ENCODE assay signal across 12 cellular contexts in the genomic region with DNA sequence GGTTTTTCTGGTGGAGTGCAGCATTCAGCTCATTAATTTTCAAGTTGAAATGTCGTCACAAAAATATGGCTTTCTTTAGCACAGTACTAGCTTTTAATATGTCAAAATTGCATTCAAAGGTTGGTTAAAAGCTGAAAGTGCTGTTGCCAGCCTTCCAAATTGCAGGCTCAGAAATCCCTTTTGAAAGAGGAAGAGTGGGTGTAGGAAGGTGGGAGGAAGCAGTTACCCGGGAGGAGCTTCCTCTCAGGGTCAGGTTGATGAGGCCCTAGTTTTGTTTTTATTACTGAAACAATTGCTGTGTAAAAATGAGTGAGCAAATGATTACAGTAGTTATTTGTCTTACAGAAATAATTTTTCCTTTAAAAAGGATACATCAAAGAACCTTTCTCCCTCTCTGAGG. TPM values are rescaled to one million over a fixed set of nuclear protein-coding genes. Genes with fewer than 3 reads are reported as not detected.
A peak's percentile ranks its signal among the peaks of the same experiment; 100 is the strongest.
DNase-seq lines count a peak whose midpoint lies in the region; ATAC-seq and TF ChIP-seq lines count a peak whose summit lies in the region.
"Had no signal": no experiment of that assay in that cellular context is flagged by ENCODE, and none has a peak within 500 bp of the region (broad histone marks: within the 10 kb centered on the region; RNA-seq: fewer than 3 reads in every experiment).

No MANE protein-coding gene starts in this region.

- ATAC-seq in activated CD4-positive, alpha-beta T cell treated with anti-CD3 and anti-CD28 coated beads for 36 hours = peak; percentile 37
- ATAC-seq in central memory CD8-positive, alpha-beta T cell (replicated peaks; ENCODE audit: extremely low read depth, poor library complexity, severe bottlenecking) = no peak
- ATAC-seq: A549, mucosa of descending colon had no signal

- peak overlapping the region; percentile 45 for H3K4me3 Mint-ChIP-seq in activated CD4-positive, alpha-beta T cell treated with anti-CD3 and anti-CD28 coated beads for 36 hours
- peak overlapping the region; percentile 6 for H3K4me3 Mint-ChIP-seq in central memory CD8-positive, alpha-beta T cell

- H3K4me1 Mint-ChIP-seq in activated CD4-positive, alpha-beta T cell treated with anti-CD3 and anti-CD28 coated beads for 36 hours = peaks cover 11% of the 10 kb centered on the region
- H3K4me1 Mint-ChIP-seq in central memory CD8-positive, alpha-beta T cell = peaks cover 32% of the 10 kb centered on the region

- H3K4me3 ChIP-seq in spleen (peak overlapping the region in 1 of 8 donors; percentile 7), SJCRH30 (no peak overlapping the region)
- H3K4me3 ChIP-seq: A549, mucosa of descending colon, Peyer's patch had no signal

- H3K9me3 Mint-ChIP-seq in activated CD4-positive, alpha-beta T cell treated with anti-CD3 and anti-CD28 coated beads for 36 hours (ENCODE audit: low read depth) = no peaks in the 10 kb centered on the region
- H3K9me3 Mint-ChIP-seq in central memory CD8-positive, alpha-beta T cell = no peaks in the 10 kb centered on the region

- H3K9me3 ChIP-seq in spleen = no peaks in the 10 kb centered on the region
- H3K9me3 ChIP-seq in SJCRH30 (replicated peaks) = no peaks in the 10 kb centered on the region
- H3K9me3 ChIP-seq: A549, mucosa of descending colon, Peyer's patch had no signal

- no peak for DNase-seq in activated CD4-positive, alpha-beta T cell treated with anti-CD3 and anti-CD28 coated beads for 36 hours
- no peak for DNase-seq in activated CD4-positive, alpha-beta T cell treated with anti-CD3 and anti-CD28 coated beads, Interleukin-2, amount 50 U/mL, for 4 hours
- DNase-seq in NOMO-1 treated with DMSO at 0.1 percent for 48 hours (lab: John Stamatoyannopoulos, UW; ENCODE audit: unreplicated experiment) = peak; percentile 39
- no peak for DNase-seq in central memory CD8-positive, alpha-beta T cell (ENCODE audit: low spot score in 2 of 2)
- DNase-seq in spleen = no peak
- no peak for DNase-seq in SJCRH30
- no peak for DNase-seq in NCI-H128 (lab: John Stamatoyannopoulos, UW; ENCODE audit: unreplicated experiment)
- DNase-seq in RWPE1 (ENCODE audit: low spot score) = no peak
- DNase-seq: activated effector memory CD4-positive, alpha-beta T cell treated with Interleukin-2 at 50 U/mL for 16 hours; mucosa of descending colon; Peyer's patch had no signal

- H3K27me3 ChIP-seq in spleen (replicated peaks in 1 of 7) = no peaks in the 10 kb centered on the region
- no peaks in the 10 kb centered on the region for H3K27me3 ChIP-seq in SJCRH30
- H3K27me3 ChIP-seq: Peyer's patch had no signal

- TF ChIP-seq CTCF in spleen (IDR thresholded peaks at IDR 0.05 in 8 of 11, conservative IDR thresholded peaks at IDR 0.05 in 3 of 11) = no peak
- no peak for TF ChIP-seq CTCF in RWPE1 (conservative IDR thresholded peaks at IDR 0.05; ENCODE audit: low read depth)

- POLR2A ChIA-PET in activated CD4-positive, alpha-beta T cell treated with anti-CD3 and anti-CD28 coated beads for 36 hours (lab: Charles Lee) = no interaction called here
- POLR2A ChIA-PET in RWPE1 (lab: Yijun Ruan, JAX; ENCODE audit: low non-redundant PET) = interaction anchor here (0.5 kb wide), 1 partner anchor 9 kb away, joined by 8 read pairs; no protein-coding TSS in a partner anchor

- H3K4me1 ChIP-seq in spleen = peaks cover 52 to 98% (median 86%) of the 10 kb centered on the region in 6 donors
- H3K4me1 ChIP-seq in SJCRH30 = peaks cover 14% of the 10 kb centered on the region
- H3K4me1 ChIP-seq: A549 had no signal

- H3K27me3 Mint-ChIP-seq in activated CD4-positive, alpha-beta T cell treated with anti-CD3 and anti-CD28 coated beads for 36 hours = no peaks in the 10 kb centered on the region
- H3K27me3 Mint-ChIP-seq in central memory CD8-positive, alpha-beta T cell = no peaks in the 10 kb centered on the region

- H3K27ac Mint-ChIP-seq in activated CD4-positive, alpha-beta T cell treated with anti-CD3 and anti-CD28 coated beads for 36 hours = peak overlapping the region; percentile 91
- H3K27ac Mint-ChIP-seq in central memory CD8-positive, alpha-beta T cell (ENCODE audit: low read depth) = peak overlapping the region; percentile 53

- TF ChIP-seq POLR2A in spleen (IDR thresholded peaks at IDR 0.05) = no peak

- H3K27ac ChIP-seq in spleen (peak overlapping the region; percentile 20 to 77 (median 72)), SJCRH30 (no peak overlapping the region), RWPE1 (no peak overlapping the region)
- H3K27ac ChIP-seq: A549 had no signal

- H3K36me3 ChIP-seq in spleen (peaks cover 0 to 20% (median 0%) of the 10 kb centered on the region in 6 donors), SJCRH30 (no peaks in the 10 kb centered on the region)
- H3K36me3 ChIP-seq: Peyer's patch had no signal

- CTCF ChIA-PET in activated CD4-positive, alpha-beta T cell treated with anti-CD3 and anti-CD28 coated beads for 36 hours (lab: Charles Lee) = interaction anchor here (0.5 to 1.4 kb wide), 13 partner anchors 10 to 160 kb away, joined by 3 to 4 read pairs (median 3); no protein-coding TSS in a partner anchor
- CTCF ChIA-PET in RWPE1 (lab: Yijun Ruan, JAX) = no interaction called here

- H3K36me3 Mint-ChIP-seq in activated CD4-positive, alpha-beta T cell treated with anti-CD3 and anti-CD28 coated beads for 36 hours (ENCODE audit: low read depth) = no peaks in the 10 kb centered on the region
- peaks cover 7% of the 10 kb centered on the region for H3K36me3 Mint-ChIP-seq in central memory CD8-positive, alpha-beta T cell (ENCODE audit: insufficient read depth)

- intact Hi-C loops in activated CD4-positive, alpha-beta T cell treated with anti-CD3 and anti-CD28 coated beads for 36 hours (cut with DNase I, micrococcal nuclease) = loop anchor here in 1 of 2 experiments (2.0 kb wide), 1 partner anchor 41 kb away; the partner anchor contains the start of gene SEC14L1
- intact Hi-C loops in spleen (cut with DNase I; ENCODE audit: low total_unique reads) = no loop called here

- 4 to 13% (median 8%) methylated on average over 2 of the region's 2 CpGs for WGBS in spleen, 5 donors

RNA-seq across cellular contexts. Expression of gene SEC14L1, which starts 41.4 kb away (rescaled TPM):
- 10 to 100 TPM; 44.2 to 67.0 TPM for total RNA-seq in activated CD4-positive, alpha-beta T cell treated with anti-CD3 and anti-CD28 coated beads for 36 hours
- total RNA-seq in spleen = 100 to 1,000 TPM; 152 to 202 (median 182) TPM
- polyA plus RNA-seq in spleen = 10 to 100 TPM; 14.5 to 37.6 (median 18.0) TPM
- total RNA-seq in SJCRH30 (2014; rRNA removed; shearing (Covaris generic)) = 40.7 and 50.0 TPM in 2 replicates

Comparison
In these comparisons a context has a peak if more than half of its experiments do, and no peak if none do; other contexts are left out.
1. H3K27ac ChIP-seq: peak in spleen (8 of 8); none in SJCRH30 (single experiment) and RWPE1 (single experiment).